Comparison of ENCODE assay signal across 1 cellular context in the genomic region with DNA sequence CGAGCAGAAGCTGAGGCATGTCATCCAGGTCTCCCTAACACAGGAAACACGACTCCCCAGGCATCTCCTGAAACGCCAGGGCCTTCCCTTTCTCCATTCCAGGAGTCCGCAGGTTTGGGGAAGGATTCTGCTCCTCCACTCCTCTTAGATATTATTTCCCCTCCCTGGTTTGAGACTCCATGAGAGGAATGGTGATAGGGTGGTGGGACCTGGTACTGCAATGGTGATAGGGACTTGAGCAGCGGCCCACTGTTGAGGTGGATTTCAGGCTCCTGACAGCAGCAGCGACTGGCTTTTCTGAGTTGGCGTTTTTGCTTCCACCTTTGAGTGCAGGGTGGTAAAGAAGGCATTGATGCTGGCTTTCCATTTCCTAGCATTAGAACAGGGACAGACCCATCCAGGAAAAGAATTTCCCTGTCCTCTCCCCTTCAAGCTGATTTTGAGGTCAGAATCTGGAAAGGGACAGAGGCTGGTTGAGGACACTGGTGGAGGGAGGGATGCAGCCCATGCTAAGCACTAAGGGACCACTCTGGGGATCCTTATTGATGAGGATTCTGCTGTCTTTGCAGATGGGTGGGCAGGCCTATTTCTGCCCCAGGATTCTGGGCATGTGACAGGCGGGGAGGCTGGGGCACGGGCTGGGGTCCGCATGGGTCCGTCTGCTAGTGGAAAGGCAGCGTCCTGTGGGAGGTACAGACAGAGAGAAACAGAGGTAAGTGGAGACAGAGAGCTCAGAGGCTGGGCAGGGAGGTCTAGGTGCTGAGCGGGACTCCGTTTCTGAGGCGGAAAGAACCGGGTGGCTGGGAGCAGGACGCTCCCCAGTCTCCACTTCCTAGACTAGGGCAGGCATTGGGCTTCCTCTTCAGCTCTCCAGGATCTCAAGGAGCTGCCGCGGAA.
TF ChIP-seq lines count a peak whose summit lies in the region.

No MANE protein-coding gene starts in this region.

TF ChIP-seq in HCT116, 20 proteins besides CTCF, POLR2A, EP300 and RAD21 (continued from another document):
- TF ChIP-seq, protein P1, sequence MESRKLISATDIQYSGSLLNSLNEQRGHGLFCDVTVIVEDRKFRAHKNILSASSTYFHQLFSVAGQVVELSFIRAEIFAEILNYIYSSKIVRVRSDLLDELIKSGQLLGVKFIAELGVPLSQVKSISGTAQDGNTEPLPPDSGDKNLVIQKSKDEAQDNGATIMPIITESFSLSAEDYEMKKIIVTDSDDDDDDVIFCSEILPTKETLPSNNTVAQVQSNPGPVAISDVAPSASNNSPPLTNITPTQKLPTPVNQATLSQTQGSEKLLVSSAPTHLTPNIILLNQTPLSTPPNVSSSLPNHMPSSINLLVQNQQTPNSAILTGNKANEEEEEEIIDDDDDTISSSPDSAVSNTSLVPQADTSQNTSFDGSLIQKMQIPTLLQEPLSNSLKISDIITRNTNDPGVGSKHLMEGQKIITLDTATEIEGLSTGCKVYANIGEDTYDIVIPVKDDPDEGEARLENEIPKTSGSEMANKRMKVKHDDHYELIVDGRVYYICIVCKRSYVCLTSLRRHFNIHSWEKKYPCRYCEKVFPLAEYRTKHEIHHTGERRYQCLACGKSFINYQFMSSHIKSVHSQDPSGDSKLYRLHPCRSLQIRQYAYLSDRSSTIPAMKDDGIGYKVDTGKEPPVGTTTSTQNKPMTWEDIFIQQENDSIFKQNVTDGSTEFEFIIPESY (IDR thresholded peaks at IDR 0.05; ENCODE audit: extremely low read depth, insufficient replicate concordance, low read length), result no peak
- TF ChIP-seq, protein P2, sequence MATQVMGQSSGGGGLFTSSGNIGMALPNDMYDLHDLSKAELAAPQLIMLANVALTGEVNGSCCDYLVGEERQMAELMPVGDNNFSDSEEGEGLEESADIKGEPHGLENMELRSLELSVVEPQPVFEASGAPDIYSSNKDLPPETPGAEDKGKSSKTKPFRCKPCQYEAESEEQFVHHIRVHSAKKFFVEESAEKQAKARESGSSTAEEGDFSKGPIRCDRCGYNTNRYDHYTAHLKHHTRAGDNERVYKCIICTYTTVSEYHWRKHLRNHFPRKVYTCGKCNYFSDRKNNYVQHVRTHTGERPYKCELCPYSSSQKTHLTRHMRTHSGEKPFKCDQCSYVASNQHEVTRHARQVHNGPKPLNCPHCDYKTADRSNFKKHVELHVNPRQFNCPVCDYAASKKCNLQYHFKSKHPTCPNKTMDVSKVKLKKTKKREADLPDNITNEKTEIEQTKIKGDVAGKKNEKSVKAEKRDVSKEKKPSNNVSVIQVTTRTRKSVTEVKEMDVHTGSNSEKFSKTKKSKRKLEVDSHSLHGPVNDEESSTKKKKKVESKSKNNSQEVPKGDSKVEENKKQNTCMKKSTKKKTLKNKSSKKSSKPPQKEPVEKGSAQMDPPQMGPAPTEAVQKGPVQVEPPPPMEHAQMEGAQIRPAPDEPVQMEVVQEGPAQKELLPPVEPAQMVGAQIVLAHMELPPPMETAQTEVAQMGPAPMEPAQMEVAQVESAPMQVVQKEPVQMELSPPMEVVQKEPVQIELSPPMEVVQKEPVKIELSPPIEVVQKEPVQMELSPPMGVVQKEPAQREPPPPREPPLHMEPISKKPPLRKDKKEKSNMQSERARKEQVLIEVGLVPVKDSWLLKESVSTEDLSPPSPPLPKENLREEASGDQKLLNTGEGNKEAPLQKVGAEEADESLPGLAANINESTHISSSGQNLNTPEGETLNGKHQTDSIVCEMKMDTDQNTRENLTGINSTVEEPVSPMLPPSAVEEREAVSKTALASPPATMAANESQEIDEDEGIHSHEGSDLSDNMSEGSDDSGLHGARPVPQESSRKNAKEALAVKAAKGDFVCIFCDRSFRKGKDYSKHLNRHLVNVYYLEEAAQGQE (IDR thresholded peaks at IDR 0.05; ENCODE audit: low read depth), result no peak
